In the genomic region with DNA sequence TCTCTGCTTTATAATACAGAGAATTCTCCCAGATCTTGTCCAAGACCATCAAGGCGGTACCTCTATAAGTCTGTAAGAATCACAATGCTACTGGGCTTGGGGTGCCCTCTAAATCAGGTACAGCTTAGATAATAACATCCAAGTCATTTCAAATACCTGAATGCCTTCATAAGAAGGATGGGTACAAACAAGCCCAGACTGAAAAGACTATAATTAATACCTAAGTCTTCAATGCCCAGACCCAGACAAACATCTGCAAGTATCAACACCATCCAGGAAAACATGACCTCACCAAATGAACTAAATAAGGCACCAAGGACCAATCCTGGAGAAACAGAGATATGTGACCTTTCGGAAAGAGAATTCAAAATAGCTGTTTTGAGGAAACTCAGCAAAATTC, we compare ENCODE assay signal across 35 cellular contexts.
"Had no signal": no experiment of that assay in that cellular context is flagged by ENCODE, and none has a peak within 500 bp of the region (broad histone marks: within the 10 kb centered on the region; RNA-seq: fewer than 3 reads in every experiment).

No MANE protein-coding gene starts in this region.

- H3K27ac ChIP-seq: KMS-11 had no signal

- DNase-seq: Karpas-422, Kasumi-1, KG1, MG63, MM.1S, MV-4-11, NCI-H1048, NCI-H1092, NCI-H1092 treated with DMSO at 0.1 percent for 48 hours, NCI-H1105, NCI-H1105 treated with DMSO at 0.1 percent for 48 hours, NCI-H1417, NCI-H1417 treated with DMSO at 0.1 percent for 48 hours, NCI-H1436, NCI-H1436 treated with DMSO at 0.1 percent for 48 hours, NCI-H146, NCI-H1694, NCI-H1694 treated with DMSO at 0.1 percent for 48 hours, NCI-H187, NCI-H187 treated with DMSO at 0.1 percent for 48 hours, NCI-H1930, NCI-H2029, NCI-H2029 treated with DMSO at 0.1 percent for 48 hours, NCI-H2081, NCI-H2081 treated with DMSO at 0.1 percent for 48 hours, NCI-H2107, NCI-H2171, NCI-H2171 treated with DMSO at 0.1 percent for 48 hours, NCI-H2227 treated with DMSO at 0.1 percent for 48 hours, NCI-H226, NCI-H446, NCI-H446 treated with DMSO at 0.1 percent for 48 hours, NCI-H510A, NCI-H510A treated with DMSO at 0.1 percent for 48 hours had no signal

- H3K36me3 ChIP-seq: MG63 had no signal

- H3K27me3 ChIP-seq: MG63 had no signal

- H3K4me3 ChIP-seq: MG63 had no signal
